19 cellular contexts compared by ENCODE assay signal in genomic region chr7:157307534-157307838, GRCh38. TPM values are rescaled to one million over a fixed set of nuclear protein-coding genes. Genes with fewer than 3 reads are reported as not detected.
DNase-seq lines count a peak whose midpoint lies in the region; ATAC-seq and TF ChIP-seq lines count a peak whose summit lies in the region.
"Had no signal": no experiment of that assay in that cellular context is flagged by ENCODE, and none has a peak within 500 bp of the region (broad histone marks: within the 10 kb centered on the region; RNA-seq: fewer than 3 reads in every experiment).

No MANE protein-coding gene starts in this region.

- H2AK5ac ChIP-seq in H9 (ENCODE audit: insufficient read length, low read length) = peak overlapping the region; percentile 25

- H3K27ac Mint-ChIP-seq in H9 = peak overlapping the region; percentile 86 to 95 (median 92)
- H3K27ac Mint-ChIP-seq: activated T-cell treated with anti-CD3 and anti-CD28 coated beads, Interleukin-2, amount 50 U/mL, for 72 hours; nephron progenitor cell had no signal

- no peak for DNase-seq in H9
- no peak for DNase-seq in RWPE1 (ENCODE audit: low spot score)
- no peak for DNase-seq in DMS53 (lab: John Stamatoyannopoulos, UW)
- no peak for DNase-seq in left cardiac atrium
- DNase-seq in midbrain (lab: John Stamatoyannopoulos, UW) = no peak
- no peak for DNase-seq in NCI-H2081 (lab: John Stamatoyannopoulos, UW)
- DNase-seq: activated CD4-positive, alpha-beta T cell treated with anti-CD3 and anti-CD28 coated beads for 4 hours; amygdala; BE2C; NCI-H1436 treated with DMSO at 0.1 percent for 48 hours; NCI-H226; nephron progenitor cell; SIG-M5; stimulated activated CD4-positive, alpha-beta T cell treated with anti-CD3 and anti-CD28 coated beads, Interleukin-15, amount 100 ng/mL, for 24 hours had no signal

- H2AFZ ChIP-seq in H9 (ENCODE audit: low read length) = no peak overlapping the region

- no peak overlapping the region for H3K56ac ChIP-seq in H9 (ENCODE audit: insufficient read length, low read depth, low read length)

- H3K4me1 ChIP-seq in BLaER1 treated with 17β-estradiol and CSF1 and Interleukin-3, amounts not matched to agents 10 nM and 100 nM = peaks cover 56 to 96% (median 70%) of the 10 kb centered on the region in 10 experiments
- H3K4me1 ChIP-seq in H9 (ENCODE audit: insufficient read depth, low read length) (peaks cover 14% of the 10 kb centered on the region), iPS-15b (ENCODE audit: control insufficient read depth, insufficient read depth, low read length) (peaks cover 19% of the 10 kb centered on the region)
- H3K4me1 ChIP-seq: BE2C had no signal

- no peaks in the 10 kb centered on the region for H3K23me2 ChIP-seq in H9 (ENCODE audit: insufficient read length, low read depth, low read length, poor library complexity, severe bottlenecking)

- WGBS in H9 (ENCODE audit: extremely low coverage, insufficient read length, low lambda C conversion rate) = no CpG with 5 or more reads among the region's 7 CpGs

- H4K91ac ChIP-seq in H9 (ENCODE audit: insufficient read length, low read depth, low read length) = no peak overlapping the region

- intact Hi-C loops in left cardiac atrium (cut with DNase I) = no loop called here

- peak overlapping the region; percentile 2 for H2BK12ac ChIP-seq in H9 (ENCODE audit: insufficient read length, low read depth, low read length)

- H2BK5ac ChIP-seq in H9 (ENCODE audit: insufficient read length, low read length) = peak overlapping the region; percentile 75

- no peak overlapping the region for H4K8ac ChIP-seq in H9 (replicated peaks; ENCODE audit: insufficient read length, low read depth, low read length)

- no peak for ATAC-seq in left cardiac atrium

- CTCF ChIA-PET in RWPE1 (lab: Yijun Ruan, JAX) = no interaction called here

- no peak overlapping the region for H3K23ac ChIP-seq in H9 (ENCODE audit: insufficient read length, low read depth, low read length)

- H3K79me2 ChIP-seq in H9 (ENCODE audit: insufficient read depth, low read length) = no peaks in the 10 kb centered on the region; the same call in 1 of the 2 replicates

- H3K4me3 ChIP-seq in BLaER1 treated with 17β-estradiol and CSF1 and Interleukin-3, amounts not matched to agents 10 nM and 100 nM = no peak overlapping the region
- peak overlapping the region; percentile 44 for H3K4me3 ChIP-seq in iPS-15b (ENCODE audit: low read depth, low read length)
- H3K4me3 ChIP-seq: lung had no signal

- H3K14ac ChIP-seq in H9 (ENCODE audit: insufficient read depth, low read length) = peak overlapping the region; percentile 67; the same call in 1 of the 2 replicates

- no peaks in the 10 kb centered on the region for H3K36me3 Mint-ChIP-seq in H9 (ENCODE audit: insufficient read depth in 1 of 3, low read depth in 3 of 3)

- no peaks in the 10 kb centered on the region for H3K27me3 ChIP-seq in BLaER1 treated with 17β-estradiol and CSF1 and Interleukin-3, amounts not matched to agents 10 nM and 100 nM
- H3K27me3 ChIP-seq in H9 (ENCODE audit: insufficient read depth, low read length) (no peaks in the 10 kb centered on the region), iPS-15b (ENCODE audit: control insufficient read depth, insufficient read depth, low read length) (no peaks in the 10 kb centered on the region)
- H3K27me3 ChIP-seq: BE2C had no signal

- peak overlapping the region; percentile 67 for H3K18ac ChIP-seq in H9 (ENCODE audit: insufficient read length, low read depth, low read length)

- H3K27me3 Mint-ChIP-seq in H9 (ENCODE audit: low read depth) = 0 out of 2 replicates have a peak, but pooled peaks cover 1% of the 10 kb centered on the region

- H4K20me1 ChIP-seq in BLaER1 treated with 17β-estradiol and CSF1 and Interleukin-3, amounts not matched to agents 10 nM and 100 nM = no peaks in the 10 kb centered on the region
- H4K20me1 ChIP-seq in H9 (ENCODE audit: control insufficient read depth, insufficient read depth, insufficient read length) = no peaks in the 10 kb centered on the region

- no peak overlapping the region for H4K5ac ChIP-seq in H9 (ENCODE audit: insufficient read length, low read depth, low read length)

- H3K9me3 ChIP-seq in BLaER1 treated with 17β-estradiol and CSF1 and Interleukin-3, amounts not matched to agents 10 nM and 100 nM (replicated peaks in 1 of 11) = no peaks in the 10 kb centered on the region
- H3K9me3 ChIP-seq in H9 (ENCODE audit: control insufficient read depth, low read depth, low read length) = no peaks in the 10 kb centered on the region
- H3K9me3 ChIP-seq in iPS-15b (ENCODE audit: control insufficient read depth, insufficient read depth, low read length) = no peaks in the 10 kb centered on the region
- H3K9me3 ChIP-seq: BE2C had no signal

- no peak overlapping the region for H2BK120ac ChIP-seq in H9 (ENCODE audit: low read depth, low read length, poor library complexity, severe bottlenecking)

- POLR2A ChIA-PET in RWPE1 (lab: Yijun Ruan, JAX; ENCODE audit: low non-redundant PET) = no interaction called here

- peak overlapping the region; percentile 10 for H3T11ph ChIP-seq in H9 (ENCODE audit: low read length)

- peak overlapping the region in 6 of 11 experiments; percentile 13 to 100 (median 96); a peak in 7 of 22 replicates for H3K27ac ChIP-seq in BLaER1 treated with 17β-estradiol and CSF1 and Interleukin-3, amounts not matched to agents 10 nM and 100 nM
- H3K27ac ChIP-seq in H9 (ENCODE audit: insufficient read length, low read depth, low read length) (peak overlapping the region; percentile 59), RWPE1 (peak overlapping the region; percentile 6; the same call in 1 of the 2 replicates)
- H3K27ac ChIP-seq: KMS-11 had no signal

- no peaks in the 10 kb centered on the region for H3K79me1 ChIP-seq in H9 (ENCODE audit: insufficient read depth, low read depth, low read length, poor library complexity, severe bottlenecking)

- TF ChIP-seq CTCF in H9 (conservative IDR thresholded peaks at IDR 0.05) (no peak), RWPE1 (conservative IDR thresholded peaks at IDR 0.05; ENCODE audit: low read depth) (no peak)

- peaks cover 43 to 49% of the 10 kb centered on the region in 2 experiments for H3K4me1 Mint-ChIP-seq in H9

- H2BK20ac ChIP-seq in H9 (ENCODE audit: low read depth, low read length, poor library complexity, severe bottlenecking) = no peak overlapping the region

- peaks cover 0 to 2% of the 10 kb centered on the region in 2 experiments; a peak in 2 of 5 replicates for H3K9me3 Mint-ChIP-seq in H9
- H3K9me3 Mint-ChIP-seq: activated T-cell treated with anti-CD3 and anti-CD28 coated beads, Interleukin-2, amount 50 U/mL, for 72 hours; nephron progenitor cell had no signal

- no peak overlapping the region for H3K9ac ChIP-seq in BLaER1 treated with 17β-estradiol and CSF1 and Interleukin-3, amounts not matched to agents 10 nM and 100 nM
- H3K9ac ChIP-seq in H9 (ENCODE audit: extremely low read depth, insufficient read length, low read length) = no peak overlapping the region
- no peak overlapping the region for H3K9ac ChIP-seq in iPS-15b (ENCODE audit: low read depth, low read length)
- H3K9ac ChIP-seq: KMS-11 had no signal

- H3K4me3 Mint-ChIP-seq in H9 = peak overlapping the region; percentile 25 to 62; a peak in 4 of 5 replicates
- H3K4me3 Mint-ChIP-seq: nephron progenitor cell had no signal

- no peak overlapping the region; the same call in 1 of the 2 replicates for H3K4ac ChIP-seq in H9 (ENCODE audit: low read depth, low read length)

- peak overlapping the region; percentile 49 to 99 (median 95) for H3K4me2 ChIP-seq in BLaER1 treated with 17β-estradiol and CSF1 and Interleukin-3, amounts not matched to agents 10 nM and 100 nM
- H3K4me2 ChIP-seq in H9 (ENCODE audit: insufficient read depth, insufficient read length, low read length) = peak overlapping the region; percentile 68
- H3K4me2 ChIP-seq: KMS-11 had no signal

- H3K36me3 ChIP-seq in BLaER1 treated with 17β-estradiol and CSF1 and Interleukin-3, amounts not matched to agents 10 nM and 100 nM = no peaks in the 10 kb centered on the region
- no peaks in the 10 kb centered on the region for H3K36me3 ChIP-seq in iPS-15b (ENCODE audit: control insufficient read depth, insufficient read depth, low read length)
- H3K36me3 ChIP-seq: BE2C had no signal

- H2BK15ac ChIP-seq in H9 (ENCODE audit: low read depth, low read length) = no peak overlapping the region; the same call in 1 of the 2 replicates

RNA-seq across cellular contexts. Expression of gene DNAJB6, which starts 29.3 kb away (rescaled TPM):
- total RNA-seq in H9 (2021) (215 and 216 TPM in 2 replicates), left cardiac atrium (100 to 1,000 TPM; 158 to 159 TPM)

Comparison
In these comparisons a context has a peak if more than half of its experiments do, and no peak if none do; other contexts are left out.
1. H3K27ac ChIP-seq: peak in every context shown above with its lines; median percentile 96 in BLaER1 treated with 17β-estradiol and CSF1 and Interleukin-3, amounts not matched to agents 10 nM and 100 nM; 59 in H9; 6 in RWPE1.